Comparison of ENCODE assay signal across 10 cellular contexts in the genomic region with DNA sequence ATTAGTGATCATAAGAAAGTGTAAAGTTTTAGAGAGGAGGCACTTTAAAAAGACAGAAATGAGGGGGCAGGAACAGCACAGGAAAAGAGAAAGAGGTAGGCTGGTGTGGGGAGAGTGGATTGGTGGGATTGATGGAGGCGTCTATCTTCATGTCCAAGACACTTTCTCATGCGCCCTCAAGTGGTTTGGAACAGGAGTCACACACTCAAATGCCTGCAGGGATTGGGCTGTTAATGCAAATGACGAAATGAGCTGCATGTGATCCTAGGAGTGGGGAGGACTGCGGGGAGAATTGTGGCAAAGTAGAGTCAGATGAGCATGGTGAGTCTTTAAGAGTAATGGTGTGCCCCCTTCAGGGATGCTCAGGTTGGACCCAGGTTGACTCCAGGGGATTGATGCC. TPM values are rescaled to one million over a fixed set of nuclear protein-coding genes. Genes with fewer than 3 reads are reported as not detected.
DNase-seq lines count a peak whose midpoint lies in the region; ATAC-seq and TF ChIP-seq lines count a peak whose summit lies in the region.
"Had no signal": no experiment of that assay in that cellular context is flagged by ENCODE, and none has a peak within 500 bp of the region (broad histone marks: within the 10 kb centered on the region; RNA-seq: fewer than 3 reads in every experiment).

No MANE protein-coding gene starts in this region.

- intact Hi-C loops in CD8-positive, alpha-beta T cell (cut with DNase I, micrococcal nuclease) = no loop called here

- H3K27ac ChIP-seq in CD8-positive, alpha-beta T cell (ENCODE audit: low read depth, low read length) = no peak overlapping the region

- H3K27me3 ChIP-seq in CD8-positive, alpha-beta T cell (ENCODE audit: insufficient read depth, low read length) = peaks cover 3% of the 10 kb centered on the region

- peak; percentile 86 for ATAC-seq in HG02610 (IDR thresholded peaks at IDR 0.05; ENCODE audit: unreplicated experiment)
- ATAC-seq in CD8-positive, alpha-beta T cell = no peak
- ATAC-seq: stimulated activated naive CD8-positive, alpha-beta T cell treated with anti-CD3 and anti-CD28 coated beads, Interleukin-15, amount 100 ng/mL, for 72 hours had no signal

- DNase-seq in DMS114 treated with DMSO at 0.1 percent for 48 hours (lab: John Stamatoyannopoulos, UW; ENCODE audit: unreplicated experiment) (peak; percentile 54), SW480 (ENCODE audit: low spot score) (peak; percentile 80), iPS-NIHi11 (ENCODE audit: low spot score) (peak; percentile 69), C1 segment of cervical spinal cord (lab: John Stamatoyannopoulos, UW) (no peak), DMS153 treated with DMSO at 0.1 percent for 48 hours (lab: John Stamatoyannopoulos, UW; ENCODE audit: unreplicated experiment) (no peak), NCI-H146 treated with DMSO at 0.1 percent for 48 hours (lab: John Stamatoyannopoulos, UW; ENCODE audit: unreplicated experiment) (no peak)
- no peak for DNase-seq in CD8-positive, alpha-beta T cell

- no peak overlapping the region for H3K4me3 Mint-ChIP-seq in CD8-positive, alpha-beta T cell
- H3K4me3 Mint-ChIP-seq: stimulated activated naive CD8-positive, alpha-beta T cell treated with anti-CD3 and anti-CD28 coated beads, Interleukin-15, amount 100 ng/mL, for 72 hours had no signal

- no peaks in the 10 kb centered on the region for H3K9me3 ChIP-seq in CD8-positive, alpha-beta T cell (ENCODE audit: low read length)

- H3K36me3 Mint-ChIP-seq in CD8-positive, alpha-beta T cell = no peaks in the 10 kb centered on the region

- no peaks in the 10 kb centered on the region for H3K9me3 Mint-ChIP-seq in CD8-positive, alpha-beta T cell
- H3K9me3 Mint-ChIP-seq: stimulated activated naive CD8-positive, alpha-beta T cell treated with anti-CD3 and anti-CD28 coated beads, Interleukin-15, amount 100 ng/mL, for 72 hours had no signal

- H3K27ac Mint-ChIP-seq in CD8-positive, alpha-beta T cell = no peak overlapping the region

- POLR2A ChIA-PET in CD8-positive, alpha-beta T cell (lab: Charles Lee) = no interaction called here

- no peaks in the 10 kb centered on the region for H3K4me1 ChIP-seq in CD8-positive, alpha-beta T cell (ENCODE audit: insufficient read depth, low read length)

- TF ChIP-seq CTCF in CD8-positive, alpha-beta T cell (IDR thresholded peaks at IDR 0.05) = no peak

- CTCF ChIA-PET in CD8-positive, alpha-beta T cell (lab: Charles Lee) = no interaction called here

- no peaks in the 10 kb centered on the region for H3K4me1 Mint-ChIP-seq in CD8-positive, alpha-beta T cell (ENCODE audit: low read depth)

- peaks cover 23% of the 10 kb centered on the region for H3K27me3 Mint-ChIP-seq in CD8-positive, alpha-beta T cell (ENCODE audit: low read depth)

- H3K36me3 ChIP-seq in CD8-positive, alpha-beta T cell (ENCODE audit: insufficient read depth, low read length) = no peaks in the 10 kb centered on the region

- no peak overlapping the region for H3K4me3 ChIP-seq in CD8-positive, alpha-beta T cell (ENCODE audit: low read depth, low read length)

RNA-seq across cellular contexts. Expression of gene SLC36A3, which starts 5.5 kb away (rescaled TPM):
- not detected for total RNA-seq in CD8-positive, alpha-beta T cell
- total RNA-seq: LHCN-M2 had no signal

RNA-seq across cellular contexts. Expression of gene GM2A, which starts 45.1 kb away (rescaled TPM):
- 1 to 10 TPM; 3.4 to 5.0 TPM for total RNA-seq in CD8-positive, alpha-beta T cell

RNA-seq across cellular contexts. Expression of gene SLC36A2, which starts 49.3 kb away (rescaled TPM):
- not detected for total RNA-seq in CD8-positive, alpha-beta T cell
- total RNA-seq: LHCN-M2 had no signal

Comparison
In these comparisons a context has a peak if more than half of its experiments do, and no peak if none do; other contexts are left out.
1. DNase-seq: peak in DMS114 treated with DMSO at 0.1 percent for 48 hours (single experiment), SW480 (single experiment) and iPS-NIHi11 (single experiment); none in CD8-positive, alpha-beta T cell (0 of 7), C1 segment of cervical spinal cord (0 of 14), DMS153 treated with DMSO at 0.1 percent for 48 hours (single experiment) and NCI-H146 treated with DMSO at 0.1 percent for 48 hours (single experiment).